8 cellular contexts compared by ENCODE assay signal in the genomic region with DNA sequence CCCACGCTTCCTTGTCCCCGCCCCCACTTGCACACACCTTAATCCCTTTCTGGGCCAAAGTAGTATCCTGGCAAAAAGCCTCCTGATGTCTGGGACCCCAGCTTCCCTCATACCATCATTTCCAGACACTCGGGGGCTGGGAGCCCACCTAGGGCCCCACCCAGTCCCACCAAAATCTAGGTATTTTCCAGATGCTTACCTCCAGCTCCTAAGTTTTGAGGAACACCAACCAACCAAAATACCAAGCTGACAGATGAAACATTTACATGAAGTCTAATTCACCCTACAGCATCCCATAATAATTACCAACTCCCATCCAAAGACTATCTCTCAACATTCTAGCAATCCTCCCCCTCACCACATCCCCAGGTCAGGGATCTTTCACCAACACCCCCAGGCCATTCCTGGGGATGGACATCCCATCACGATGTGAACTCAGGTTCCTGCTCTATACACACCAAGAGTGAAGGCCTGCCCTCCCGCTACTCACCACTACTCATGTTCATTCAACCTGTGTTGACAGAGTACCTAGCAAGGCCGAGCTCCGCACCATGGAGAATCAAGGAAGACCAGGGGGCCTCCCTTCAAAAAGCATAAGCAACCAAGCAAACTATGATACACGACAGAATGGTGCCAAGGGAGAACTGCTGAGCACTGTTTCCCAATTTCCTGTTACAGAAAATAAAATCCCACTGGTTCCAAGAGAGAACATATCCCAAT. TPM values are rescaled to one million over a fixed set of nuclear protein-coding genes. Genes with fewer than 3 reads are reported as not detected.
DNase-seq lines count a peak whose midpoint lies in the region; ATAC-seq and TF ChIP-seq lines count a peak whose summit lies in the region.

No MANE protein-coding gene starts in this region.

- H3K4me1 ChIP-seq in left ventricle myocardium inferior (peaks cover 75% of the 10 kb centered on the region), stomach smooth muscle (ENCODE audit: control insufficient read depth, insufficient read depth, low read length) (peaks cover 57% of the 10 kb centered on the region)

- no peak for TF ChIP-seq CTCF in left ventricle myocardium inferior (IDR thresholded peaks at IDR 0.05; ENCODE audit: borderline replicate concordance)

- no peaks in the 10 kb centered on the region for H3K27me3 Mint-ChIP-seq in T-helper 17 cell
- no peaks in the 10 kb centered on the region for H3K27me3 Mint-ChIP-seq in activated T-helper 17 cell treated with anti-CD3 and anti-CD28 coated beads, Interleukin-2, amount 50 U/mL, for 72 hours

- peaks cover 45% of the 10 kb centered on the region for H3K4me1 Mint-ChIP-seq in T-helper 17 cell
- peaks cover 29% of the 10 kb centered on the region for H3K4me1 Mint-ChIP-seq in activated T-helper 17 cell treated with anti-CD3 and anti-CD28 coated beads, Interleukin-2, amount 50 U/mL, for 72 hours

- no peaks in the 10 kb centered on the region for H3K9me3 ChIP-seq in T-helper 17 cell (ENCODE audit: control insufficient read depth, low read length, poor library complexity, severe bottlenecking)
- no peaks in the 10 kb centered on the region for H3K9me3 ChIP-seq in left ventricle myocardium inferior (replicated peaks)
- no peaks in the 10 kb centered on the region for H3K9me3 ChIP-seq in stomach smooth muscle (ENCODE audit: control insufficient read depth in 2 of 2, low read length in 2 of 2)

- no peak overlapping the region for H3K27ac Mint-ChIP-seq in T-helper 17 cell
- H3K27ac Mint-ChIP-seq in activated T-helper 17 cell treated with anti-CD3 and anti-CD28 coated beads, Interleukin-2, amount 50 U/mL, for 72 hours, result no peak overlapping the region

- intact Hi-C loops in left ventricle myocardium inferior (cut with micrococcal nuclease), result no loop called here

- H3K36me3 Mint-ChIP-seq in T-helper 17 cell (ENCODE audit: low read depth), result peaks cover 6% of the 10 kb centered on the region
- H3K36me3 Mint-ChIP-seq in activated T-helper 17 cell treated with anti-CD3 and anti-CD28 coated beads, Interleukin-2, amount 50 U/mL, for 72 hours (ENCODE audit: low read depth), result peaks cover 25% of the 10 kb centered on the region

- H3K27ac ChIP-seq in left ventricle myocardium inferior (replicated peaks) (peak overlapping the region; percentile 84), stomach smooth muscle (ENCODE audit: low read length) (peak overlapping the region; percentile 88)

- H3K36me3 ChIP-seq in left ventricle myocardium inferior (peaks cover 12% of the 10 kb centered on the region), stomach smooth muscle (ENCODE audit: control insufficient read depth in 2 of 2, insufficient read depth in 2 of 2, low read length in 2 of 2) (peaks cover 0 to 4% of the 10 kb centered on the region in 2 donors)

- DNase-seq in NCI-H748 (lab: John Stamatoyannopoulos, UW; ENCODE audit: unreplicated experiment) (peak; percentile 16), NCI-H748 treated with DMSO at 0.1 percent for 48 hours (lab: John Stamatoyannopoulos, UW) (no peak), T-helper 17 cell (peak in 2 of 3 donors; percentile 15 to 49), left ventricle myocardium inferior (peak; percentile 25), DMS153 treated with DMSO at 0.1 percent for 48 hours (lab: John Stamatoyannopoulos, UW; ENCODE audit: unreplicated experiment) (no peak)

- no peak overlapping the region for H3K4me3 Mint-ChIP-seq in T-helper 17 cell
- no peak overlapping the region for H3K4me3 Mint-ChIP-seq in activated T-helper 17 cell treated with anti-CD3 and anti-CD28 coated beads, Interleukin-2, amount 50 U/mL, for 72 hours

- H3K9ac ChIP-seq in stomach smooth muscle (ENCODE audit: low read length in 2 of 2), result no peak overlapping the region

- H3K9me3 Mint-ChIP-seq in activated T-helper 17 cell treated with anti-CD3 and anti-CD28 coated beads, Interleukin-2, amount 50 U/mL, for 72 hours, result no peaks in the 10 kb centered on the region

- H3K4me3 ChIP-seq in left ventricle myocardium inferior, result no peak overlapping the region
- no peak overlapping the region for H3K4me3 ChIP-seq in stomach smooth muscle (ENCODE audit: low read length in 2 of 2)

- ATAC-seq in T-helper 17 cell (no peak), GM19467 (IDR thresholded peaks at IDR 0.05; ENCODE audit: unreplicated experiment) (no peak)
- ATAC-seq in activated T-helper 17 cell treated with anti-CD3 and anti-CD28 coated beads, Interleukin-2, amount 50 U/mL, for 72 hours (replicated peaks), result no peak

- H3K27me3 ChIP-seq in left ventricle myocardium inferior (ENCODE audit: low read depth) (no peaks in the 10 kb centered on the region), stomach smooth muscle (ENCODE audit: control insufficient read depth in 1 of 2, insufficient read depth in 2 of 2, low read length in 2 of 2) (no peaks in the 10 kb centered on the region)

RNA-seq across cellular contexts. Expression of gene CHD4, which starts 1.6 kb away (rescaled TPM):
- 100 to 1,000 TPM; 461 to 574 TPM for total RNA-seq in T-helper 17 cell
- total RNA-seq in left ventricle myocardium inferior, result 151 TPM
- total RNA-seq in activated T-helper 17 cell treated with anti-CD3 and anti-CD28 coated beads, Interleukin-2, amount 50 U/mL, for 72 hours, result 100 to 1,000 TPM; 267 to 285 TPM

RNA-seq across cellular contexts. Expression of gene LPAR5, which starts 27.0 kb away (rescaled TPM):
- 1 to 10 TPM; 2.9 to 8.1 TPM for total RNA-seq in T-helper 17 cell
- total RNA-seq in left ventricle myocardium inferior, result 7.0 TPM
- 1 to 10 TPM; 3.1 to 4.5 TPM for total RNA-seq in activated T-helper 17 cell treated with anti-CD3 and anti-CD28 coated beads, Interleukin-2, amount 50 U/mL, for 72 hours

RNA-seq across cellular contexts. Expression of gene ACRBP, which starts 38.5 kb away (rescaled TPM):
- total RNA-seq in T-helper 17 cell, result 10 to 100 TPM in 1 of 2 donors, 1 to 10 TPM in 1; 3.4 to 90.0 TPM
- 1.4 TPM for total RNA-seq in left ventricle myocardium inferior
- 1 to 10 TPM in 1 of 2 donors, under 1 TPM in 1; 0.78 to 2.6 TPM for total RNA-seq in activated T-helper 17 cell treated with anti-CD3 and anti-CD28 coated beads, Interleukin-2, amount 50 U/mL, for 72 hours

RNA-seq across cellular contexts. Expression of gene NOP2, which starts 40.7 kb away (rescaled TPM):
- total RNA-seq in T-helper 17 cell (100 to 1,000 TPM in 1 of 2 donors, 10 to 100 TPM in 1; 90.0 to 122 TPM), left ventricle myocardium inferior (15.3 TPM)
- 100 to 1,000 TPM in 1 of 2 donors, 10 to 100 TPM in 1; 61.6 to 133 TPM for total RNA-seq in activated T-helper 17 cell treated with anti-CD3 and anti-CD28 coated beads, Interleukin-2, amount 50 U/mL, for 72 hours

RNA-seq across cellular contexts. Expression of gene IFFO1, which starts 52.9 kb away (rescaled TPM):
- total RNA-seq in T-helper 17 cell (10 to 100 TPM; 29.3 to 37.3 TPM), left ventricle myocardium inferior (14.4 TPM)
- total RNA-seq in activated T-helper 17 cell treated with anti-CD3 and anti-CD28 coated beads, Interleukin-2, amount 50 U/mL, for 72 hours, result 10 to 100 TPM in 1 of 2 donors, 1 to 10 TPM in 1; 8.0 to 13.0 TPM

Comparison
In these comparisons a context has a peak if more than half of its experiments do, and no peak if none do; other contexts are left out.
1. DNase-seq: peak in NCI-H748 (single experiment), T-helper 17 cell (2 of 3) and left ventricle myocardium inferior (single experiment); none in NCI-H748 treated with DMSO at 0.1 percent for 48 hours (single experiment) and DMS153 treated with DMSO at 0.1 percent for 48 hours (single experiment).